In the genomic region with DNA sequence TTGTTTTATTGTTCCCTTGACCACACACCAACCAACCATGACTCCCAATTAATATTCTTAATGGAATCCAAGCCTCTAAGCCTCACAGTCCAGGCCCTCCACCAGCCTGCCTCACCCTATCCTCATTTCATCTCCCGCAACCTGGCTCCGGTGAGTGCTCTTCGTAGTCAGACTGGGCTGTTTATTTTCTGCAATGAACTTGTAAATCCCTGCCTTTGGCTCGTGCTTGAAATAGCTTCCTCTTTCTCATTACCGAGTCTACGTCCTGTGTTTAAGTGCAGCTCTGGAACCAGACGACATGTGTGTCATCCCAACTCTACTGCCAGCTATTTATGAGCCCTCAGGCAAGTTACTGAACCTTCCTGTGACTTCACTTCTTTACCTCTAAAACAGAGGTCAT, we compare ENCODE assay signal across 1 cellular context.
TF ChIP-seq lines count a peak whose summit lies in the region.

No MANE protein-coding gene starts in this region.

TF ChIP-seq in HepG2, 621 proteins besides CTCF, POLR2A, EP300 and RAD21:
- TF ChIP-seq ZNF333 (CRISPR knock-in tag; IDR thresholded peaks at IDR 0.05; ENCODE audit: borderline replicate concordance) (no peak), ZSCAN30 (CRISPR knock-in tag; IDR thresholded peaks at IDR 0.05) (no peak), ZNF724P (CRISPR knock-in tag; IDR thresholded peaks at IDR 0.05; ENCODE audit: borderline replicate concordance) (no peak), DNMT3B (CRISPR knock-in tag; conservative IDR thresholded peaks at IDR 0.05) (no peak), ZNF224 (CRISPR knock-in tag; IDR thresholded peaks at IDR 0.05) (no peak), HNRNPLL (IDR thresholded peaks at IDR 0.05; ENCODE audit: low read depth, low read length, poor library complexity, severe bottlenecking) (no peak), NFE2L2 (IDR thresholded peaks at IDR 0.05; ENCODE audit: low read length) (no peak), EHMT2 (IDR thresholded peaks at IDR 0.05; ENCODE audit: borderline replicate concordance, low read depth, low read length) (no peak), HOXD1 (CRISPR knock-in tag; IDR thresholded peaks at IDR 0.05) (no peak), TBX2 (CRISPR knock-in tag; IDR thresholded peaks at IDR 0.05; ENCODE audit: borderline replicate concordance) (no peak), MED1 (CRISPR knock-in tag; IDR thresholded peaks at IDR 0.05) (no peak)
- TF ChIP-seq, protein P1, sequence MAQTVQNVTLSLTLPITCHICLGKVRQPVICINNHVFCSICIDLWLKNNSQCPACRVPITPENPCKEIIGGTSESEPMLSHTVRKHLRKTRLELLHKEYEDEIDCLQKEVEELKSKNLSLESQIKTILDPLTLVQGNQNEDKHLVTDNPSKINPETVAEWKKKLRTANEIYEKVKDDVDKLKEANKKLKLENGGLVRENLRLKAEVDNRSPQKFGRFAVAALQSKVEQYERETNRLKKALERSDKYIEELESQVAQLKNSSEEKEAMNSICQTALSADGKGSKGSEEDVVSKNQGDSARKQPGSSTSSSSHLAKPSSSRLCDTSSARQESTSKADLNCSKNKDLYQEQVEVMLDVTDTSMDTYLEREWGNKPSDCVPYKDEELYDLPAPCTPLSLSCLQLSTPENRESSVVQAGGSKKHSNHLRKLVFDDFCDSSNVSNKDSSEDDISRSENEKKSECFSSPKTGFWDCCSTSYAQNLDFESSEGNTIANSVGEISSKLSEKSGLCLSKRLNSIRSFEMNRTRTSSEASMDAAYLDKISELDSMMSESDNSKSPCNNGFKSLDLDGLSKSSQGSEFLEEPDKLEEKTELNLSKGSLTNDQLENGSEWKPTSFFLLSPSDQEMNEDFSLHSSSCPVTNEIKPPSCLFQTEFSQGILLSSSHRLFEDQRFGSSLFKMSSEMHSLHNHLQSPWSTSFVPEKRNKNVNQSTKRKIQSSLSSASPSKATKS (CRISPR knock-in tag; IDR thresholded peaks at IDR 0.05) = no peak
